Comparison of ENCODE assay signal across 12 cellular contexts in genomic region chr19:47776568-47776967, GRCh38. TPM values are rescaled to one million over a fixed set of nuclear protein-coding genes. Genes with fewer than 3 reads are reported as not detected.
DNase-seq lines count a peak whose midpoint lies in the region; ATAC-seq and FAIRE-seq lines count a peak whose summit lies in the region.
"Had no signal": no experiment of that assay in that cellular context is flagged by ENCODE, and none has a peak within 500 bp of the region (broad histone marks: within the 10 kb centered on the region; RNA-seq: fewer than 3 reads in every experiment).

No MANE protein-coding gene starts in this region.

- FAIRE-seq in HTR-8/SVneo (lab: Jason Lieb, UNC) = no peak

- H3K4me1 Mint-ChIP-seq in activated T-cell treated with anti-CD3 and anti-CD28 coated beads, Interleukin-2, amount 50 U/mL, for 72 hours (ENCODE audit: low read depth) = peaks cover 32% of the 10 kb centered on the region

- no peaks in the 10 kb centered on the region for H3K9me3 ChIP-seq in muscle layer of duodenum (ENCODE audit: control insufficient read depth in 1 of 2, low read length in 2 of 2)

- no peaks in the 10 kb centered on the region for H3K27me3 ChIP-seq in muscle layer of duodenum (ENCODE audit: low read depth, low read length)

- peaks cover 12 to 22% of the 10 kb centered on the region in 2 donors for H3K4me1 ChIP-seq in muscle layer of duodenum (ENCODE audit: control insufficient read depth in 1 of 2, insufficient read depth in 2 of 2, low read length in 2 of 2)

- H3K4me3 ChIP-seq in muscle layer of duodenum (ENCODE audit: low read depth in 1 of 2, low read length in 2 of 2) = no peak overlapping the region

- H3K27ac Mint-ChIP-seq in activated T-cell treated with anti-CD3 and anti-CD28 coated beads, Interleukin-2, amount 50 U/mL, for 72 hours = no peak overlapping the region

- DNase-seq in DMS153 treated with DMSO at 0.1 percent for 48 hours (lab: John Stamatoyannopoulos, UW; ENCODE audit: unreplicated experiment) (peak; percentile 98), NCI-H2107 (lab: John Stamatoyannopoulos, UW) (peak; percentile 65), caudate nucleus (lab: John Stamatoyannopoulos, UW) (peak in 3 of 61 donors; percentile 4 to 12 (median 10)), HTR-8/SVneo (ENCODE audit: insufficient read length, low spot score) (no peak)
- DNase-seq in activated T-cell treated with anti-CD3 and anti-CD28 coated beads, Interleukin-2, amount 50 U/mL, for 72 hours = no peak
- DNase-seq: activated CD4-positive, alpha-beta T cell treated with anti-CD3 and anti-CD28 coated beads, Interleukin-2, amount 50 U/mL, for 1 hour; DMS 273 treated with DMSO at 0.1 percent for 48 hours; NCI-H524 treated with DMSO at 0.1 percent for 48 hours had no signal

- no peaks in the 10 kb centered on the region for H3K27me3 Mint-ChIP-seq in activated T-cell treated with anti-CD3 and anti-CD28 coated beads, Interleukin-2, amount 50 U/mL, for 72 hours (ENCODE audit: low read depth)
- H3K27me3 Mint-ChIP-seq: central memory CD8-positive, alpha-beta T cell had no signal

- H3K36me3 ChIP-seq in muscle layer of duodenum (ENCODE audit: control insufficient read depth in 1 of 2, insufficient read depth in 2 of 2, low read length in 2 of 2) = peaks cover 7 to 10% of the 10 kb centered on the region in 2 donors

- ATAC-seq in HG03378 (IDR thresholded peaks at IDR 0.05; ENCODE audit: unreplicated experiment) = no peak
- ATAC-seq in HG02571 (IDR thresholded peaks at IDR 0.05; ENCODE audit: unreplicated experiment) = no peak
- no peak for ATAC-seq in activated T-cell treated with anti-CD3 and anti-CD28 coated beads, Interleukin-2, amount 50 U/mL, for 72 hours (replicated peaks in 1 of 2)

- peak overlapping the region; percentile 100 for H3K27ac ChIP-seq in caudate nucleus (ENCODE audit: low read depth, low read length)
- H3K27ac ChIP-seq in muscle layer of duodenum (ENCODE audit: low read length) = peak overlapping the region; percentile 39

- no peak overlapping the region for H3K4me3 Mint-ChIP-seq in activated T-cell treated with anti-CD3 and anti-CD28 coated beads, Interleukin-2, amount 50 U/mL, for 72 hours

- H3K36me3 Mint-ChIP-seq in activated T-cell treated with anti-CD3 and anti-CD28 coated beads, Interleukin-2, amount 50 U/mL, for 72 hours (ENCODE audit: insufficient read depth in 2 of 2) = peaks cover 2 to 4% of the 10 kb centered on the region in 2 donors

- H3K9me3 Mint-ChIP-seq in activated T-cell treated with anti-CD3 and anti-CD28 coated beads, Interleukin-2, amount 50 U/mL, for 72 hours = no peaks in the 10 kb centered on the region
- H3K9me3 Mint-ChIP-seq: central memory CD8-positive, alpha-beta T cell had no signal

RNA-seq across cellular contexts. Expression of gene SELENOW, which starts 1.9 kb away (rescaled TPM):
- total RNA-seq in activated T-cell treated with anti-CD3 and anti-CD28 coated beads, Interleukin-2, amount 50 U/mL, for 72 hours = 10 to 100 TPM; 73.4 to 79.5 TPM

RNA-seq across cellular contexts. Expression of gene TPRX1, which starts 27.8 kb away (rescaled TPM):
- not detected for total RNA-seq in activated T-cell treated with anti-CD3 and anti-CD28 coated beads, Interleukin-2, amount 50 U/mL, for 72 hours

RNA-seq across cellular contexts. Expression of gene NOP53, which starts 31.2 kb away (rescaled TPM):
- total RNA-seq in activated T-cell treated with anti-CD3 and anti-CD28 coated beads, Interleukin-2, amount 50 U/mL, for 72 hours = 100 to 1,000 TPM; 405 to 415 TPM

RNA-seq across cellular contexts. Expression of gene CRX, which starts 45.2 kb away (rescaled TPM):
- not detected for total RNA-seq in activated T-cell treated with anti-CD3 and anti-CD28 coated beads, Interleukin-2, amount 50 U/mL, for 72 hours

Comparison
In these comparisons a context has a peak if more than half of its experiments do, and no peak if none do; other contexts are left out.
1. DNase-seq: peak in DMS153 treated with DMSO at 0.1 percent for 48 hours (single experiment) and NCI-H2107 (single experiment); none in activated T-cell treated with anti-CD3 and anti-CD28 coated beads, Interleukin-2, amount 50 U/mL, for 72 hours (0 of 2) and HTR-8/SVneo (single experiment).